ENCODE assay signal across 9 cellular contexts in genomic region chr4:158821228-158822009, GRCh38. TPM values are rescaled to one million over a fixed set of nuclear protein-coding genes. Genes with fewer than 3 reads are reported as not detected.
DNase-seq lines count a peak whose midpoint lies in the region; ATAC-seq lines count a peak whose summit lies in the region.
"Had no signal": no experiment of that assay in that cellular context is flagged by ENCODE, and none has a peak within 500 bp of the region (broad histone marks: within the 10 kb centered on the region; RNA-seq: fewer than 3 reads in every experiment).

No MANE protein-coding gene starts in this region.

- no peaks in the 10 kb centered on the region for H3K27me3 Mint-ChIP-seq in CD8-positive, alpha-beta memory T cell

- no peak overlapping the region for H3K27ac Mint-ChIP-seq in CD8-positive, alpha-beta memory T cell

- H3K36me3 Mint-ChIP-seq in CD8-positive, alpha-beta memory T cell, result peaks cover 0 to 1% (median 0%) of the 10 kb centered on the region in 3 donors

- H3K9ac ChIP-seq in adipocyte (ENCODE audit: low read length), result peak overlapping the region; percentile 30

- POLR2A ChIA-PET in CD8-positive, alpha-beta memory T cell (lab: Charles Lee), result no interaction called here

- H3K4me3 ChIP-seq in adipocyte (ENCODE audit: low read length), result no peak overlapping the region
- H3K4me3 ChIP-seq in CD8-positive, alpha-beta memory T cell (ENCODE audit: low read length), result no peak overlapping the region
- H3K4me3 ChIP-seq: MG63 had no signal

- CTCF ChIA-PET in CD8-positive, alpha-beta memory T cell (lab: Charles Lee), result no interaction called here

- peak; percentile 35 for ATAC-seq in GM19023 (IDR thresholded peaks at IDR 0.05; ENCODE audit: unreplicated experiment)
- peak; percentile 36 for ATAC-seq in HG02678 (IDR thresholded peaks at IDR 0.05; ENCODE audit: unreplicated experiment)

- no peak overlapping the region for H3K4me3 Mint-ChIP-seq in CD8-positive, alpha-beta memory T cell

- DNase-seq in adipocyte (ENCODE audit: low read depth) (peak; percentile 50), renal cortical epithelial cell (ENCODE audit: low read depth) (peak; percentile 64), KBM-7 (no peak), DMS153 (lab: John Stamatoyannopoulos, UW) (no peak), NCI-H2196 (lab: John Stamatoyannopoulos, UW; ENCODE audit: unreplicated experiment) (no peak)
- DNase-seq in CD8-positive, alpha-beta memory T cell, result no peak
- DNase-seq: MG63 had no signal

- peaks cover 65% of the 10 kb centered on the region for H3K4me1 ChIP-seq in adipocyte (ENCODE audit: control insufficient read depth, insufficient read depth, low read length)
- H3K4me1 ChIP-seq in CD8-positive, alpha-beta memory T cell (ENCODE audit: insufficient read depth, low read length), result peaks cover 7% of the 10 kb centered on the region

- H3K27ac ChIP-seq in CD8-positive, alpha-beta memory T cell (ENCODE audit: low read depth, low read length), result no peak overlapping the region

- in situ Hi-C loops in KBM-7 (cut with MboI; ENCODE audit: low pct_unique_long_range_greater_than_20kb, low sequenced_read_pairs), result no loop called here

- no peaks in the 10 kb centered on the region for H3K9me3 Mint-ChIP-seq in CD8-positive, alpha-beta memory T cell

- H3K36me3 ChIP-seq in adipocyte (ENCODE audit: control insufficient read depth, insufficient read depth, low read length, severe bottlenecking), result no peaks in the 10 kb centered on the region
- H3K36me3 ChIP-seq in CD8-positive, alpha-beta memory T cell (ENCODE audit: insufficient read depth, low read length), result no peaks in the 10 kb centered on the region
- H3K36me3 ChIP-seq: MG63 had no signal

- peaks cover 27 to 44% (median 40%) of the 10 kb centered on the region in 3 donors for H3K4me1 Mint-ChIP-seq in CD8-positive, alpha-beta memory T cell

- no peaks in the 10 kb centered on the region for H3K27me3 ChIP-seq in adipocyte (replicated peaks; ENCODE audit: control insufficient read depth, insufficient read depth, low read length)
- no peaks in the 10 kb centered on the region for H3K27me3 ChIP-seq in CD8-positive, alpha-beta memory T cell (ENCODE audit: insufficient read depth, low read length, poor library complexity, severe bottlenecking)
- H3K27me3 ChIP-seq: MG63 had no signal

- no peaks in the 10 kb centered on the region for H3K9me3 ChIP-seq in adipocyte (ENCODE audit: control insufficient read depth, low read length)
- H3K9me3 ChIP-seq in CD8-positive, alpha-beta memory T cell (ENCODE audit: low read length), result no peaks in the 10 kb centered on the region
- H3K9me3 ChIP-seq: MG63 had no signal

RNA-seq across cellular contexts. Expression of gene FNIP2, which starts 52.6 kb away (rescaled TPM):
- 143 TPM in 2 replicates for total RNA-seq in renal cortical epithelial cell
- 10 to 100 TPM; 11.7 to 13.3 TPM for total RNA-seq in CD8-positive, alpha-beta memory T cell
- 5.1 TPM for polyA plus RNA-seq in CD8-positive, alpha-beta memory T cell

Comparison
In these comparisons a context has a peak if more than half of its experiments do, and no peak if none do; other contexts are left out.
1. DNase-seq: peak in adipocyte (single experiment) and renal cortical epithelial cell (single experiment); none in KBM-7 (single experiment), DMS153 (single experiment), NCI-H2196 (single experiment) and CD8-positive, alpha-beta memory T cell (0 of 5).
2. RNA of gene FNIP2, which starts 52.6 kb away (total RNA-seq): 143 TPM in renal cortical epithelial cell; 11.7 to 13.3 TPM in CD8-positive, alpha-beta memory T cell; every median in the first group is over 10 times any median in the second.